ENCODE assay signal across 8 cellular contexts in the genomic region with DNA sequence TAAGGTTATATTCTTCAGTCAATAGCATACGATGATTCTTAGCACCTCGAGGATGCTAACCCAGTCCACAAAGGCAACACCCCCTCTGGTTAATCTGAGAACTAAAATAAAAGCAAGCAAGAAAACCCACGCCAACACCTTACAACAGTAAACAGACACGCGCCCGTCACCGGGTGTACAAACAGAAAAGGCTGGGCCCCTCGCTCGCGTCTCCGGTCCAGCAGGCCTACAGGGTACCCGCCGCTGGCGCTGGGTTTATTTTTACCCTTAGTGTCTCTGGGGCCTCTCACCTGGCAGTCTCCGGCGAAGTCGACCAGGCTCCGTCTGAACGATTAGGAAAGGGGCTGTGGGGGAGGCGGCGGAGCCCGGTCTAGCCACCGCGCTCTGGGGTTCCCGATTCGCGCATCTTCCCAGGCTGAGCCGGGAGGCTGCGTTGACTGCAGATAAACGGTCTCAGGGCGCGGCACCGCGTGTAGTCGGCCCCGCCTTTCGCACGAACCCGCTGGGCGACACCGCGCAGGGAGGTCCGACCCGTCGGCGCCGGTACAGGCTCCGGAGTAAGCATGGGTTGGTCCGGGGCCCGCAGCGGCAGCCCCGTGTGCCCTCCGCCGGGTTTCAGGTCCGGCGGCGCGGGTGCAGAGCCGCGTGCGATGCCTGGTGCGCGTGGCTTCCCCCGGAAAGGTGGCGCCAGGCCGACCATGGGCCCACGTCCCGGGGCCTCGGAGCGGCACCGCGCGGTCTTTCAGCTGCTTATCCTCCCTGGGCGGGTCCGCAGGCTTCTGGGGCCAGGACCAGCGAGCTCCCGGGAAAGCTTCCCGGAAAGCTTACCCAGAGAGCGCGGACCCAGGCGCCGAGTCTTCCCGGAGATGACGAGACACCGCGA. TPM values are rescaled to one million over a fixed set of nuclear protein-coding genes. Genes with fewer than 3 reads are reported as not detected.
DNase-seq lines count a peak whose midpoint lies in the region; ATAC-seq and TF ChIP-seq lines count a peak whose summit lies in the region.

A gene with protein sequence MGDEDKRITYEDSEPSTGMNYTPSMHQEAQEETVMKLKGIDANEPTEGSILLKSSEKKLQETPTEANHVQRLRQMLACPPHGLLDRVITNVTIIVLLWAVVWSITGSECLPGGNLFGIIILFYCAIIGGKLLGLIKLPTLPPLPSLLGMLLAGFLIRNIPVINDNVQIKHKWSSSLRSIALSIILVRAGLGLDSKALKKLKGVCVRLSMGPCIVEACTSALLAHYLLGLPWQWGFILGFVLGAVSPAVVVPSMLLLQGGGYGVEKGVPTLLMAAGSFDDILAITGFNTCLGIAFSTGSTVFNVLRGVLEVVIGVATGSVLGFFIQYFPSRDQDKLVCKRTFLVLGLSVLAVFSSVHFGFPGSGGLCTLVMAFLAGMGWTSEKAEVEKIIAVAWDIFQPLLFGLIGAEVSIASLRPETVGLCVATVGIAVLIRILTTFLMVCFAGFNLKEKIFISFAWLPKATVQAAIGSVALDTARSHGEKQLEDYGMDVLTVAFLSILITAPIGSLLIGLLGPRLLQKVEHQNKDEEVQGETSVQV (minus strand): TSS at position 868 of the 883 bp plus-strand sequence. CDS start 9,211 bp downstream, outside the sequence.

- TF ChIP-seq POLR2A in GM18526 (IDR thresholded peaks at IDR 0.05; ENCODE audit: extremely low read depth, insufficient read length), result peak; percentile 64

- H3K9me3 ChIP-seq in endodermal cell (ENCODE audit: control insufficient read depth, low read length) (no peaks in the 10 kb centered on the region), mesodermal cell (ENCODE audit: control insufficient read depth, low read length) (no peaks in the 10 kb centered on the region)

- H3K4me1 ChIP-seq in endodermal cell (ENCODE audit: control insufficient read depth, insufficient read depth, low read length) (no peaks in the 10 kb centered on the region), mesodermal cell (ENCODE audit: control insufficient read depth, insufficient read depth, low read length, poor library complexity, severe bottlenecking) (no peaks in the 10 kb centered on the region)

- H3K4me3 ChIP-seq in AG04449 (ENCODE audit: low read depth, low read length) (peak within 1 kb of the TSS; percentile 72), endodermal cell (ENCODE audit: low read length) (peak within 1 kb of the TSS; percentile 76), mesodermal cell (ENCODE audit: extremely low read depth, insufficient read depth, low read length, poor library complexity, severe bottlenecking) (peak within 1 kb of the TSS; percentile 63)

- H3K36me3 ChIP-seq in endodermal cell (ENCODE audit: control insufficient read depth, insufficient read depth, low read length) (peaks cover 5% of the 10 kb centered on the region), mesodermal cell (ENCODE audit: control insufficient read depth, insufficient read depth, low read length) (peaks cover 13% of the 10 kb centered on the region)

- H3K9ac ChIP-seq in endodermal cell (ENCODE audit: extremely low read depth, low read length, poor library complexity, severe bottlenecking), result peak within 1 kb of the TSS; percentile 62

- peak within 1 kb of the TSS; percentile 99 for H3K27ac Mint-ChIP-seq in activated CD8-positive, alpha-beta memory T cell treated with anti-CD3 and anti-CD28 coated beads, Interleukin-2, amount 10 ng/mL, durations not matched to agents 7 days and 5 days
- H3K27ac Mint-ChIP-seq in endodermal cell, result peak within 1 kb of the TSS; percentile 86

- DNase-seq in AG04449 (ENCODE audit: low read depth, low spot score) (no peak), NCI-H526 treated with DMSO at 0.1 percent for 48 hours (lab: John Stamatoyannopoulos, UW) (peak; percentile 51), endodermal cell (peak; percentile 89)
- DNase-seq in activated CD8-positive, alpha-beta memory T cell treated with anti-CD3 and anti-CD28 coated beads, Interleukin-2, amount 10 ng/mL, durations not matched to agents 7 days and 5 days, result peak; percentile 76
- DNase-seq in stimulated activated CD8-positive, alpha-beta memory T cell treated with anti-CD3 and anti-CD28 coated beads, Interleukin-15, amount 100 ng/mL, for 24 hours (ENCODE audit: low read depth), result peak; percentile 39

- CTCF ChIA-PET in AG04449 (lab: Yijun Ruan, JAX), result interaction anchor here (0.8 to 8.8 kb wide), 7 partner anchors 10 to 456 kb away, joined by 3 to 82 read pairs (median 6); a partner anchor contains a TSS
- CTCF ChIA-PET in activated CD8-positive, alpha-beta memory T cell treated with anti-CD3 and anti-CD28 coated beads, Interleukin-2, amount 10 ng/mL, durations not matched to agents 7 days and 5 days (lab: Charles Lee), result interaction anchor here (1.0 to 10.0 kb wide), 4 partner anchors 14 to 645 kb away, joined by 3 to 76 read pairs (median 3); a partner anchor contains a TSS

- H3K27me3 Mint-ChIP-seq in activated CD8-positive, alpha-beta memory T cell treated with anti-CD3 and anti-CD28 coated beads, Interleukin-2, amount 10 ng/mL, durations not matched to agents 7 days and 5 days, result no peaks in the 10 kb centered on the region
- peaks cover 24% of the 10 kb centered on the region for H3K27me3 Mint-ChIP-seq in endodermal cell (ENCODE audit: insufficient read depth)

- no peak for TF ChIP-seq CTCF in AG04449 (IDR thresholded peaks at IDR 0.05; ENCODE audit: insufficient read depth, low read length, missing control alignments)
- no peak for TF ChIP-seq CTCF in endodermal cell (conservative IDR thresholded peaks at IDR 0.05)

- ATAC-seq in HG03066 (IDR thresholded peaks at IDR 0.05; ENCODE audit: low read depth, unreplicated experiment), result peak; percentile 44
- ATAC-seq in activated CD8-positive, alpha-beta memory T cell treated with anti-CD3 and anti-CD28 coated beads, Interleukin-2, amount 10 ng/mL, durations not matched to agents 7 days and 5 days, result peak; percentile 79

- peaks cover 48% of the 10 kb centered on the region for H3K4me1 Mint-ChIP-seq in activated CD8-positive, alpha-beta memory T cell treated with anti-CD3 and anti-CD28 coated beads, Interleukin-2, amount 10 ng/mL, durations not matched to agents 7 days and 5 days
- no peaks in the 10 kb centered on the region for H3K4me1 Mint-ChIP-seq in endodermal cell

- H3K36me3 Mint-ChIP-seq in activated CD8-positive, alpha-beta memory T cell treated with anti-CD3 and anti-CD28 coated beads, Interleukin-2, amount 10 ng/mL, durations not matched to agents 7 days and 5 days, result peaks cover 22% of the 10 kb centered on the region
- H3K36me3 Mint-ChIP-seq in endodermal cell (ENCODE audit: low read depth), result peaks cover 5% of the 10 kb centered on the region

- POLR2A ChIA-PET in AG04449 (lab: Yijun Ruan, JAX), result interaction anchor here (0.9 kb wide), 2 partner anchors 12 to 24 kb away, joined by 3 read pairs; a partner anchor contains a TSS

- no peaks in the 10 kb centered on the region for H3K9me3 Mint-ChIP-seq in activated CD8-positive, alpha-beta memory T cell treated with anti-CD3 and anti-CD28 coated beads, Interleukin-2, amount 10 ng/mL, durations not matched to agents 7 days and 5 days (ENCODE audit: low read depth)
- H3K9me3 Mint-ChIP-seq in endodermal cell, result no peaks in the 10 kb centered on the region

- no peak within 1 kb of the TSS for H3K27ac ChIP-seq in endodermal cell (ENCODE audit: low read depth, low read length)
- H3K27ac ChIP-seq in mesodermal cell (ENCODE audit: low read depth, low read length, severe bottlenecking), result peak within 1 kb of the TSS; percentile 31

- peaks cover 10% of the 10 kb centered on the region for H3K27me3 ChIP-seq in endodermal cell (ENCODE audit: control insufficient read depth, insufficient read depth, low read length, poor library complexity, severe bottlenecking)

- H3K4me3 Mint-ChIP-seq in activated CD8-positive, alpha-beta memory T cell treated with anti-CD3 and anti-CD28 coated beads, Interleukin-2, amount 10 ng/mL, durations not matched to agents 7 days and 5 days, result peak within 1 kb of the TSS; percentile 95
- peak within 1 kb of the TSS; percentile 77 for H3K4me3 Mint-ChIP-seq in endodermal cell

- 2 to 3% methylated on average over 31 to 86 of the region's 86 CpGs for WGBS in endodermal cell (ENCODE audit: insufficient coverage in 1 of 2, insufficient read length in 1 of 2), 2 experiments
- 1 to 2% methylated on average over 72 of the region's 86 CpGs for WGBS in mesodermal cell (ENCODE audit: insufficient coverage in 2 of 2), 2 experiments

RNA-seq across cellular contexts. Expression of the gene that starts here (rescaled TPM):
- total RNA-seq in activated CD8-positive, alpha-beta memory T cell treated with anti-CD3 and anti-CD28 coated beads, Interleukin-2, amount 10 ng/mL, durations not matched to agents 7 days and 5 days, result 10 to 100 TPM; 24.2 to 27.4 TPM
- total RNA-seq in endodermal cell, result 10 to 100 TPM in 1 of 2 donors, 1 to 10 TPM in 1; 8.2 to 11.3 TPM
- 8.4 TPM for polyA plus RNA-seq in endodermal cell (2013, experiment 1 of 2)
- 8.9 TPM for polyA plus RNA-seq in endodermal cell (2013, experiment 2 of 2)
- polyA plus RNA-seq in mesodermal cell (2013, experiment 1 of 2), result 8.4 TPM
- polyA plus RNA-seq in mesodermal cell (2013, experiment 2 of 2), result 7.6 TPM
